ENCODE assay signal across 15 cellular contexts in the genomic region with DNA sequence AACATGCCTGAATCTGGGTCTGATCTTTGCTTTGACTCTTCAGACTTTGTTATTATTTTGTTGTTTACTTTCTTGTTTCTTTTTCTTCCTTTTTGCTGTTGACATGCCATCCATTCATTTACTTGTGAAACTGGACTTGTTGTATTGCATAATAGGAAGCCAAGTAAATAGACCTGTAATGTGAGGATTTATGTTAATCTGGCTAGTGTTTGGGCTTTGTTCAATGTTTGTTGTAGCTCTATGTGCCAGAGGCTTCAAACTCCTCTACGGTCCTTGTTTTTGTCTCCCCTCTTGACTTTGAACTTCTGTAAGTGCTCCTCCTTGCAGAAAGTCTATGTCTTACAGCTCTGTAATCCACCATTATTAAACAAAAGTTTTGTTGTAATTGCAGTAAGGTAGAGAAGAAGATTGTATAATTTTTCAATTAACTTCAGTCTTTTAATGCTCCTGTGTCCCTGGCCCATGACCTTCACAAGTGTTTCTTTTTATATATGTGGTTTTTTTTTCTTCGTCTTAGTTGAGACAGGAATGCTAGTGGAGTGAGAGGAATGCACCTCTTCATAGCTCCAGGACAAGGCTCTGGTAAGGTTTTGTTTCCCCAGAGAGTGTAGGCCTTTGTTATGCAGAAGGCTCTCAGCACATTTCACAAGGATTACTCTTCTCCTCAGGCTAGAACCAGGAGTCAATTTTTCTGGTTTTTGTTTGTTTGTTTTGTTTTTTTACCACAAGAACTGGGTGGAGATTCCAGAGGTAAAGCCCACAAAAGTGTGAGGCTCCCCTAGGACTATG.
DNase-seq lines count a peak whose midpoint lies in the region; ATAC-seq and TF ChIP-seq lines count a peak whose summit lies in the region.
"Had no signal": no experiment of that assay in that cellular context is flagged by ENCODE, and none has a peak within 500 bp of the region (broad histone marks: within the 10 kb centered on the region; RNA-seq: fewer than 3 reads in every experiment).

No MANE protein-coding gene starts in this region.

- H3K36me3 ChIP-seq in NT2/D1 (ENCODE audit: insufficient read depth, insufficient read length, low read length) (no peaks in the 10 kb centered on the region), lower lobe of right lung (no peaks in the 10 kb centered on the region)

- intact Hi-C loops in lower lobe of right lung (cut with DNase I) = no loop called here

- H3K4me3 ChIP-seq in NT2/D1 (ENCODE audit: insufficient read length, low read depth) (no peak overlapping the region), epithelial cell of esophagus (ENCODE audit: low read length) (no peak overlapping the region), lower lobe of right lung (no peak overlapping the region)

- no peak overlapping the region for H3K27ac ChIP-seq in lower lobe of right lung
- H3K27ac ChIP-seq: C4-2B had no signal

- H3K9ac ChIP-seq in NT2/D1 (ENCODE audit: insufficient read length, low read depth) = no peak overlapping the region

- no peaks in the 10 kb centered on the region for H3K27me3 ChIP-seq in NT2/D1 (ENCODE audit: insufficient read depth, insufficient read length)
- no peaks in the 10 kb centered on the region for H3K27me3 ChIP-seq in lower lobe of right lung (ENCODE audit: low read depth)

- DNase-seq in AG09319 (ENCODE audit: extremely low read depth, low read depth) (peak; percentile 64), NT2/D1 (ENCODE audit: low read depth, low spot score) (peak; percentile 72), epithelial cell of esophagus (ENCODE audit: low read depth) (peak; percentile 48), lower lobe of right lung (no peak), activated gamma-delta T cell treated with Interleukin-2 at 50 U/mL for 16 hours (no peak), NCI-H524 (lab: John Stamatoyannopoulos, UW) (no peak), NCI-H446 (lab: John Stamatoyannopoulos, UW) (no peak)
- no peak for DNase-seq in stimulated activated CD4-positive, alpha-beta T cell treated with anti-CD3 and anti-CD28 coated beads, Interleukin-1b, Interleukin-23, amount 100 ng/mL, for 48 hours
- DNase-seq: activated CD4-positive, alpha-beta T cell treated with anti-CD3 and anti-CD28 coated beads, Interleukin-2, amount 50 U/mL, for 48 hours; erythroblast; KG1; NCI-H2227 treated with DMSO at 0.1 percent for 48 hours; stimulated activated CD4-positive, alpha-beta T cell treated with anti-CD3 and anti-CD28 coated beads, Interleukin-15, amount 100 ng/mL, for 24 hours; stimulated activated naive CD4-positive, alpha-beta T cell treated with Interleukin-2 at 50 U/mL for 16 hours had no signal

- ATAC-seq in lower lobe of right lung = peak; percentile 65 to 78

- H3K4me1 ChIP-seq in NT2/D1 (ENCODE audit: insufficient read depth, insufficient read length) (no peaks in the 10 kb centered on the region), lower lobe of right lung (no peaks in the 10 kb centered on the region)

- H3K9me3 ChIP-seq in NT2/D1 (ENCODE audit: insufficient read depth, low read length) (peaks cover 47% of the 10 kb centered on the region), lower lobe of right lung (no peaks in the 10 kb centered on the region)

- no peak for TF ChIP-seq CTCF in AG09319 (IDR thresholded peaks at IDR 0.05; ENCODE audit: low read depth, low read length)
- TF ChIP-seq CTCF in epithelial cell of esophagus (IDR thresholded peaks at IDR 0.05; ENCODE audit: insufficient read depth, low read depth, low read length, missing control alignments) = no peak
- TF ChIP-seq CTCF in lower lobe of right lung (IDR thresholded peaks at IDR 0.05) = no peak

Comparison
In these comparisons a context has a peak if more than half of its experiments do, and no peak if none do; other contexts are left out.
1. DNase-seq: peak in AG09319 (single experiment), NT2/D1 (single experiment) and epithelial cell of esophagus (single experiment); none in lower lobe of right lung (single experiment), stimulated activated CD4-positive, alpha-beta T cell treated with anti-CD3 and anti-CD28 coated beads, Interleukin-1b, Interleukin-23, amount 100 ng/mL, for 48 hours (single experiment), activated gamma-delta T cell treated with Interleukin-2 at 50 U/mL for 16 hours (single experiment), NCI-H524 (0 of 2) and NCI-H446 (0 of 2).